In the genomic region with DNA sequence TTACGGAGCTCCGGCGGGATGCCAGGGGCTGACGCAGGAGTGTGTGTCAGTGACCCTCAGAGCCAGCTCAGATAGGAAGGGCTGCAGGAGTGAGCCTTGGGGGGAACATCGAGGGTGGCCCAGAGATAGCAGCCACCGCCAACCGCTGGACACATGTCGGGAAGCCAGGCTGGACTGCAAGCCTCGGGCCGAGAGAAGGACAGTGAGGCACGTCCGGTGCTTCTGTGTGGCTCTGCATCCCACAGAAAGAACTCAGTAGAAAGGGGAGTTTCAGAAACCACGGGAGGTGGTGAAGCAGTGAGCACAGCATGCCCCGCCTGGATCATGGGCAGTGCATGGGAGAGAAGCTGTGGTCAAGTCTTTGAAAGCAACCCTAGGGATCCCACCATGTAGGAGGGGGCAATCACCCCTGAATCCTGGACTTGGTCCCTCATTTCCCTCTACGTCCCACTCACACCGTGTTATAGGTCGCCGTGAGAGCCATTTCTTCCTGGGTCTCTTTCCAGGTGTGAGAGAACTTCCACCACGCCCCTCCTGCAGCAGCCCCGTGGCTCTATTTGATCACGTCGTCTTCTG, we compare ENCODE assay signal across 27 cellular contexts.
"Had no signal": no experiment of that assay in that cellular context is flagged by ENCODE, and none has a peak within 500 bp of the region (broad histone marks: within the 10 kb centered on the region; RNA-seq: fewer than 3 reads in every experiment).

No MANE protein-coding gene starts in this region.

- H3K36me3 ChIP-seq: SJSA1 had no signal

- H3K4me3 Mint-ChIP-seq: activated CD4-positive, alpha-beta T cell treated with anti-CD3 and anti-CD28 coated beads, Interleukin-2, amount 10 ng/mL, durations not matched to agents 24 days and 14 days; activated CD8-positive, alpha-beta T cell treated with anti-CD3 and anti-CD28 coated beads for 36 hours; activated naive CD4-positive, alpha-beta T cell treated with anti-CD3 and anti-CD28 coated beads for 36 hours; activated naive CD8-positive, alpha-beta T cell; activated naive CD8-positive, alpha-beta T cell treated with anti-CD3 and anti-CD28 coated beads, Interleukin-2, amount 50 U/mL, for 24 hours; activated T-cell treated with anti-CD3 and anti-CD28 coated beads, Interleukin-2, amount 50 U/mL, for 24 hours; activated T-helper 1 cell treated with anti-CD3 and anti-CD28 coated beads, Interleukin-12 subunit alpha, Interleukin-12 subunit beta, Interleukin-2, Interleukin-4 antibody, amounts not matched to agents 30 ng/mL and 10 ng/mL and 1 ng/mL, durations not matched to agents 14 hours and 24 hours and 36 hours; brain; T-helper 1 cell treated with Interleukin-12 subunit alpha and Interleukin-12 subunit beta and Interleukin-4 antibody, amounts not matched to agents 30 μg/mL and 1 μg/mL, for 36 hours; T-helper 2 cell treated with Interferon-gamma antibody and Interleukin-4, amounts not matched to agents 5 μg/mL and 100 μg/mL, for 36 hours had no signal

- H3K4me1 Mint-ChIP-seq: activated CD4-positive, alpha-beta T cell treated with anti-CD3 and anti-CD28 coated beads, Interleukin-2, amount 10 ng/mL, durations not matched to agents 24 days and 14 days; activated naive CD8-positive, alpha-beta T cell treated with anti-CD3 and anti-CD28 coated beads, Interleukin-2, amount 50 U/mL, for 24 hours had no signal

- H3K9me3 ChIP-seq: SJSA1, SK-N-SH had no signal

- H3K27ac ChIP-seq: SJSA1 had no signal

- H3K4me2 ChIP-seq: SK-N-SH had no signal

- H3K27ac Mint-ChIP-seq: activated CD4-positive, alpha-beta T cell treated with anti-CD3 and anti-CD28 coated beads, Interleukin-2, amount 10 ng/mL, durations not matched to agents 24 days and 14 days; activated CD8-positive, alpha-beta T cell treated with anti-CD3 and anti-CD28 coated beads for 36 hours; activated naive CD4-positive, alpha-beta T cell treated with anti-CD3 and anti-CD28 coated beads for 36 hours; activated naive CD8-positive, alpha-beta T cell; activated naive CD8-positive, alpha-beta T cell treated with anti-CD3 and anti-CD28 coated beads, Interleukin-2, amount 50 U/mL, for 24 hours; activated T-cell treated with anti-CD3 and anti-CD28 coated beads, Interleukin-2, amount 50 U/mL, for 24 hours; activated T-helper 1 cell treated with anti-CD3 and anti-CD28 coated beads, Interleukin-12 subunit alpha, Interleukin-12 subunit beta, Interleukin-2, Interleukin-4 antibody, amounts not matched to agents 30 ng/mL and 10 ng/mL and 1 ng/mL, durations not matched to agents 14 hours and 24 hours and 36 hours; T-helper 1 cell treated with Interleukin-12 subunit alpha and Interleukin-12 subunit beta and Interleukin-4 antibody, amounts not matched to agents 30 μg/mL and 1 μg/mL, for 36 hours; T-helper 2 cell treated with Interferon-gamma antibody and Interleukin-4, amounts not matched to agents 5 μg/mL and 100 μg/mL, for 36 hours had no signal

- DNase-seq: activated CD4-positive, alpha-beta T cell treated with anti-CD3 and anti-CD28 coated beads, Interleukin-2, amount 10 ng/mL, durations not matched to agents 24 days and 14 days; activated CD4-positive, alpha-beta T cell treated with anti-CD3 and anti-CD28 coated beads, Interleukin-2, amount 50 U/mL, for 4 hours; activated CD8-positive, alpha-beta T cell treated with anti-CD3 and anti-CD28 coated beads for 36 hours; activated gamma-delta T cell treated with Interleukin-2 at 50 U/mL for 16 hours; activated naive CD4-positive, alpha-beta T cell treated with anti-CD3 and anti-CD28 coated beads for 36 hours; activated naive CD8-positive, alpha-beta T cell treated with anti-CD3 and anti-CD28 coated beads, Interleukin-2, amount 50 U/mL, for 24 hours; activated T-cell treated with anti-CD3 and anti-CD28 coated beads, Interleukin-2, amount 50 U/mL, for 24 hours; anterior cingulate cortex; caudate nucleus; cerebellar nuclear complex; NCI-H1436; NCI-H1694; NCI-H1930; NCI-H2081 treated with DMSO at 0.1 percent for 48 hours; NCI-H446; NCI-H510A treated with DMSO at 0.1 percent for 48 hours; NCI-H69; NK-92 treated with Interleukin-12 subunit alpha and Interleukin-12 subunit beta, amount 100 ng/mL, for 24 hours; SHP77 treated with DMSO at 0.1 percent for 48 hours; SK-N-SH had no signal

- H3K27me3 ChIP-seq: SJSA1 had no signal

- H3K4me3 ChIP-seq: K562, SJSA1 had no signal

- H3K36me3 Mint-ChIP-seq: activated naive CD8-positive, alpha-beta T cell; brain had no signal

- H3K9me3 Mint-ChIP-seq: activated CD4-positive, alpha-beta T cell treated with anti-CD3 and anti-CD28 coated beads, Interleukin-2, amount 10 ng/mL, durations not matched to agents 24 days and 14 days; activated CD8-positive, alpha-beta T cell treated with anti-CD3 and anti-CD28 coated beads for 36 hours; activated naive CD4-positive, alpha-beta T cell treated with anti-CD3 and anti-CD28 coated beads for 36 hours; activated naive CD8-positive, alpha-beta T cell treated with anti-CD3 and anti-CD28 coated beads, Interleukin-2, amount 50 U/mL, for 24 hours; activated T-cell treated with anti-CD3 and anti-CD28 coated beads, Interleukin-2, amount 50 U/mL, for 24 hours; activated T-helper 1 cell treated with anti-CD3 and anti-CD28 coated beads, Interleukin-12 subunit alpha, Interleukin-12 subunit beta, Interleukin-2, Interleukin-4 antibody, amounts not matched to agents 30 ng/mL and 10 ng/mL and 1 ng/mL, durations not matched to agents 14 hours and 24 hours and 36 hours; T-helper 1 cell treated with Interleukin-12 subunit alpha and Interleukin-12 subunit beta and Interleukin-4 antibody, amounts not matched to agents 30 μg/mL and 1 μg/mL, for 36 hours; T-helper 2 cell treated with Interferon-gamma antibody and Interleukin-4, amounts not matched to agents 5 μg/mL and 100 μg/mL, for 36 hours had no signal

- H3K27me3 Mint-ChIP-seq: activated CD4-positive, alpha-beta T cell treated with anti-CD3 and anti-CD28 coated beads, Interleukin-2, amount 10 ng/mL, durations not matched to agents 24 days and 14 days; activated naive CD8-positive, alpha-beta T cell treated with anti-CD3 and anti-CD28 coated beads, Interleukin-2, amount 50 U/mL, for 24 hours; activated T-cell treated with anti-CD3 and anti-CD28 coated beads, Interleukin-2, amount 50 U/mL, for 24 hours had no signal

- H3K4me1 ChIP-seq: SJSA1 had no signal

- H3K9ac ChIP-seq: SK-N-SH had no signal
